8 cellular contexts compared by ENCODE assay signal in genomic region chr6:127514396-127515227, GRCh38. TPM values are rescaled to one million over a fixed set of nuclear protein-coding genes. Genes with fewer than 3 reads are reported as not detected.
A peak's percentile ranks its signal among the peaks of the same experiment; 100 is the strongest.
DNase-seq lines count a peak whose midpoint lies in the region; ATAC-seq and TF ChIP-seq lines count a peak whose summit lies in the region.

No MANE protein-coding gene starts in this region.

- no peak for TF ChIP-seq POLR2A in transverse colon (IDR thresholded peaks at IDR 0.05)

- H3K4me1 ChIP-seq in transverse colon = peaks cover 5 to 39% (median 22%) of the 10 kb centered on the region in 4 donors

- no peak for TF ChIP-seq CTCF in neural crest cell (conservative IDR thresholded peaks at IDR 0.05)
- no peak for TF ChIP-seq CTCF in transverse colon (IDR thresholded peaks at IDR 0.05)

- no peaks in the 10 kb centered on the region for H3K9me3 ChIP-seq in transverse colon

- no peak for TF ChIP-seq EP300 in transverse colon (IDR thresholded peaks at IDR 0.05; ENCODE audit: low read depth)

- 8 to 17% methylated on average over 5 to 40 of the region's 40 CpGs for WGBS in transverse colon (ENCODE audit: low coverage in 1 of 2), 2 donors

- H3K27me3 ChIP-seq in transverse colon = peaks cover 69% of the 10 kb centered on the region

- H3K27ac ChIP-seq in transverse colon = no peak overlapping the region

- in situ Hi-C loops in transverse colon (cut with MboI; ENCODE audit: low pct_ligation_motif_present in 1 of 4, low pct_unique_long_range_greater_than_20kb in 1 of 4, low sequenced_read_pairs in 3 of 4) = no loop called here

- no peaks in the 10 kb centered on the region for H3K9me3 Mint-ChIP-seq in neural crest cell

- H3K36me3 Mint-ChIP-seq in neural crest cell (ENCODE audit: low read depth) = peaks cover 25% of the 10 kb centered on the region

- DNase-seq in Right ventricle myocardium inferior (ENCODE audit: missing footprints) (peak; percentile 70), cardiac septum (ENCODE audit: low spot score) (no peak), activated T-helper 1 cell treated with Interleukin-2 at 50 U/mL for 16 hours (ENCODE audit: low read depth) (peak; percentile 27), fibroblast of peridontal ligament (ENCODE audit: extremely low read depth) (peak; percentile 53), neural crest cell (ENCODE audit: low read depth, low spot score) (peak; percentile 30), transverse colon (peak; percentile 12), mesenteric fat pad (ENCODE audit: low spot score) (no peak)

- H3K27ac Mint-ChIP-seq in neural crest cell (ENCODE audit: unreplicated experiment) = no peak overlapping the region

- no peaks in the 10 kb centered on the region for H3K36me3 ChIP-seq in transverse colon

- H3K4me3 Mint-ChIP-seq in neural crest cell = peak overlapping the region; percentile 87

- intact Hi-C loops in Right ventricle myocardium inferior (cut with DNase I) (no loop called here), cardiac septum (cut with DNase I) (no loop called here), transverse colon (cut with DNase I; ENCODE audit: low total_unique reads) (loop anchor here (10.0 kb wide), 1 partner anchor 50 kb away; no protein-coding TSS in a partner anchor)

- peaks cover 6% of the 10 kb centered on the region for H3K27me3 Mint-ChIP-seq in neural crest cell (ENCODE audit: low read depth)

- H3K4me3 ChIP-seq in transverse colon = peak overlapping the region in 3 of 4 donors; percentile 47 to 76 (median 54)

- peaks cover 55% of the 10 kb centered on the region for H3K4me1 Mint-ChIP-seq in neural crest cell

- ATAC-seq in Right ventricle myocardium inferior (no peak), HG03457 (IDR thresholded peaks at IDR 0.05; ENCODE audit: unreplicated experiment) (no peak)

RNA-seq across cellular contexts. Expression of gene KIAA0408, which starts 55.4 kb away (rescaled TPM):
- total RNA-seq in Right ventricle myocardium inferior (3.2 TPM), cardiac septum (0.51 TPM), neural crest cell (39.1 and 40.7 TPM in 2 replicates), transverse colon (1 to 10 TPM; 4.9 to 8.9 (median 7.3) TPM), mesenteric fat pad (2.7 TPM)

Comparison
In these comparisons a context has a peak if more than half of its experiments do, and no peak if none do; other contexts are left out.
1. DNase-seq: peak in Right ventricle myocardium inferior (single experiment), activated T-helper 1 cell treated with Interleukin-2 at 50 U/mL for 16 hours (single experiment), fibroblast of peridontal ligament (single experiment), neural crest cell (single experiment) and transverse colon (single experiment); none in cardiac septum (single experiment) and mesenteric fat pad (single experiment).